In the genomic region with DNA sequence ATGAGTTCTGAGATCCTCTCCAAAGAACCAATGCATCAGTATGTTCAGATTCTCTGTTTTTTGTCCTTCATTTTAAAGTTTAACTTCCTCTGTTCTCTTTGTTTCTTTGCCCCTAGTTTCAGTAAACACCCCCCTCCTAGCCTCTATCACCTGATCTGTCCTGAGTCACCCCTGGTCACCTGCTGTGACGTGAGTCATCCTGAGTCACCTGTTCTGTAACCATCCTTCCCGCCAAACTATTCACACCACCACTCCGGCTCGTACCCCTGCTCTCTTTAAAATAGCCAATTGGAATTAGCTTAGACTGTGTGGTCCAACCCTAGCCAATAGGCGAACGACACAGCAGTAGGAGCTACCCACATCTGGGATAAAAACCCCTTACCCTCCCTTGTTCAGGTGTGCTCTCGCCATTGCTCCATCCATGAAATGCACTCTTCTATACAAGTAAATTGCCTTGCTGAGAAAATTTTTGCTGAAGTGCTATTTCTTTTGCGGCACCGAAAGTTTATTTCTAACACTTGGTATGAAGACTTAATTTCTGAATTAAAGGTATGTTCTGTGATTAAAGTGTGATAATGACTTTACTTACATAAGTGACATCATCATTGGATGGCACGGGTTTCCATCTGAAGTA, we compare ENCODE assay signal across 1 cellular context.
TF ChIP-seq lines count a peak whose summit lies in the region.

No MANE protein-coding gene starts in this region.

TF ChIP-seq in H1, 55 proteins besides CTCF, POLR2A, EP300 and RAD21 (continued from another document):
- TF ChIP-seq, protein P1, sequence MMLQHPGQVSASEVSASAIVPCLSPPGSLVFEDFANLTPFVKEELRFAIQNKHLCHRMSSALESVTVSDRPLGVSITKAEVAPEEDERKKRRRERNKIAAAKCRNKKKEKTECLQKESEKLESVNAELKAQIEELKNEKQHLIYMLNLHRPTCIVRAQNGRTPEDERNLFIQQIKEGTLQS (IDR thresholded peaks at IDR 0.05; ENCODE audit: insufficient read depth, low read depth, low read length) = no peak
- TF ChIP-seq CTBP2 (IDR thresholded peaks at IDR 0.05; ENCODE audit: borderline replicate concordance, insufficient read depth, insufficient read length, low read length) = no peak
- TF ChIP-seq, protein P2, sequence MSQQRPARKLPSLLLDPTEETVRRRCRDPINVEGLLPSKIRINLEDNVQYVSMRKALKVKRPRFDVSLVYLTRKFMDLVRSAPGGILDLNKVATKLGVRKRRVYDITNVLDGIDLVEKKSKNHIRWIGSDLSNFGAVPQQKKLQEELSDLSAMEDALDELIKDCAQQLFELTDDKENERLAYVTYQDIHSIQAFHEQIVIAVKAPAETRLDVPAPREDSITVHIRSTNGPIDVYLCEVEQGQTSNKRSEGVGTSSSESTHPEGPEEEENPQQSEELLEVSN (IDR thresholded peaks at IDR 0.05) = peak; percentile 76
- TF ChIP-seq, protein P3, sequence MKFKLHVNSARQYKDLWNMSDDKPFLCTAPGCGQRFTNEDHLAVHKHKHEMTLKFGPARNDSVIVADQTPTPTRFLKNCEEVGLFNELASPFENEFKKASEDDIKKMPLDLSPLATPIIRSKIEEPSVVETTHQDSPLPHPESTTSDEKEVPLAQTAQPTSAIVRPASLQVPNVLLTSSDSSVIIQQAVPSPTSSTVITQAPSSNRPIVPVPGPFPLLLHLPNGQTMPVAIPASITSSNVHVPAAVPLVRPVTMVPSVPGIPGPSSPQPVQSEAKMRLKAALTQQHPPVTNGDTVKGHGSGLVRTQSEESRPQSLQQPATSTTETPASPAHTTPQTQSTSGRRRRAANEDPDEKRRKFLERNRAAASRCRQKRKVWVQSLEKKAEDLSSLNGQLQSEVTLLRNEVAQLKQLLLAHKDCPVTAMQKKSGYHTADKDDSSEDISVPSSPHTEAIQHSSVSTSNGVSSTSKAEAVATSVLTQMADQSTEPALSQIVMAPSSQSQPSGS (IDR thresholded peaks at IDR 0.05; ENCODE audit: low read length) = no peak
- no peak for TF ChIP-seq KDM4A (IDR thresholded peaks at IDR 0.05; ENCODE audit: low read depth, low read length, severe bottlenecking)
- TF ChIP-seq CHD1 (IDR thresholded peaks at IDR 0.05; ENCODE audit: low read depth, low read length) = no peak
- TF ChIP-seq POLR2AphosphoS5 (IDR thresholded peaks at IDR 0.05; ENCODE audit: low read depth, low read length) = no peak
- TF ChIP-seq BRCA1 (IDR thresholded peaks at IDR 0.05; ENCODE audit: low read depth, low read length) = no peak
- no peak for TF ChIP-seq CEBPB (IDR thresholded peaks at IDR 0.05; ENCODE audit: low read depth, low read length)
- TF ChIP-seq RFX5 (IDR thresholded peaks at IDR 0.05; ENCODE audit: borderline replicate concordance, low read depth, low read length) = no peak
- no peak for TF ChIP-seq SRF (IDR thresholded peaks at IDR 0.05; ENCODE audit: low read depth, low read length)
- 0 out of 2 replicates have a peak, but pooled peaks have one; percentile 14 for TF ChIP-seq USF2 (IDR thresholded peaks at IDR 0.05; ENCODE audit: low read length)
- TF ChIP-seq KDM1A (IDR thresholded peaks at IDR 0.05; ENCODE audit: borderline replicate concordance, low read length) = no peak
- no peak for TF ChIP-seq PHF8 (conservative IDR thresholded peaks at IDR 0.05; ENCODE audit: low read depth, low read length)
- peak; percentile 51; the same call in 1 of the 2 replicates for TF ChIP-seq MAX (IDR thresholded peaks at IDR 0.05)
- TF ChIP-seq JUN (IDR thresholded peaks at IDR 0.05; ENCODE audit: low read depth, low read length) = peak; percentile 73; the same call in 1 of the 2 replicates
- TF ChIP-seq TEAD4 (IDR thresholded peaks at IDR 0.05; ENCODE audit: low read depth, low read length) = no peak
